ENCODE assay signal across 1 cellular context in the genomic region with DNA sequence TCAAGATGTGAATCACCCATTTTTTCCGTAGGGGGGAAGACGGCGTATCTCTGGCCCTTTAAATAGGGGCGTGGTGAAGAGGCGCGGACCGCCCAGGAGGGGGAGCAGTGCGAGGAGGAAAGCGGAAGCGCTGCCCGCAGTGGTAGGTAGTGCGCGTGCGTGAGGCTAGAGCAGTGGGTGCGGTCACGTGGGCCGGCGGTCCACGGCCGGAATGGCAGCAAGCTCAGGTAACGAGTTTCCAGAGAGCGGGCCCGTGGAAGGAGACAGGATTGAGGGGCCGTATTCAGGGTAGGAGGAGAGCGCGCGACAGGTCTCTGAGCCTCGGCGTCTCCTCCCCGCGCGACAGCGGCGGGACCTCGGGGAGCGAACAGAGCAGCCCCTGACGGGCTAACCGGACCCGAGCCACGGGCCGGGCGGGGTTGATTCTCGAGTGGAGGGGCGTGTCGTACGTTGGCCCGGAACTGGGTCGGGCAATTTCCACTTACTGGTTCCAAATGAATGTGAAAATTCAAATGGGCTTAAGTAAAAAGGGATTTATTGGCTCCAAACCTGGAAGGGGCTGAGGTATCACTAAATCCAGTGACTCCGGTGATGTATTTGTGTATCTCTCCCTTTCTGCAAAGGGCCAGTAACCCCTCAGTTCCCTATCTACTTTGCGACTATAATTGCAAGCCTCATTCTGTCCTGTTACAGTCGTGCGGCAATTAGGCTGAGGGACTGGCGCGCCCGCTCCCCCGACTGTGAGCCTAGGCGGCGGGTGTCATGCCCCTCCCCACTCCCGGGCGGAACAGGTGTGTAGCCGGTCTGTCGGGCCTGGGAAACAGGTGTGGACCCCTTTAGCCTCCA.
TF ChIP-seq lines count a peak whose summit lies in the region.

A gene with protein sequence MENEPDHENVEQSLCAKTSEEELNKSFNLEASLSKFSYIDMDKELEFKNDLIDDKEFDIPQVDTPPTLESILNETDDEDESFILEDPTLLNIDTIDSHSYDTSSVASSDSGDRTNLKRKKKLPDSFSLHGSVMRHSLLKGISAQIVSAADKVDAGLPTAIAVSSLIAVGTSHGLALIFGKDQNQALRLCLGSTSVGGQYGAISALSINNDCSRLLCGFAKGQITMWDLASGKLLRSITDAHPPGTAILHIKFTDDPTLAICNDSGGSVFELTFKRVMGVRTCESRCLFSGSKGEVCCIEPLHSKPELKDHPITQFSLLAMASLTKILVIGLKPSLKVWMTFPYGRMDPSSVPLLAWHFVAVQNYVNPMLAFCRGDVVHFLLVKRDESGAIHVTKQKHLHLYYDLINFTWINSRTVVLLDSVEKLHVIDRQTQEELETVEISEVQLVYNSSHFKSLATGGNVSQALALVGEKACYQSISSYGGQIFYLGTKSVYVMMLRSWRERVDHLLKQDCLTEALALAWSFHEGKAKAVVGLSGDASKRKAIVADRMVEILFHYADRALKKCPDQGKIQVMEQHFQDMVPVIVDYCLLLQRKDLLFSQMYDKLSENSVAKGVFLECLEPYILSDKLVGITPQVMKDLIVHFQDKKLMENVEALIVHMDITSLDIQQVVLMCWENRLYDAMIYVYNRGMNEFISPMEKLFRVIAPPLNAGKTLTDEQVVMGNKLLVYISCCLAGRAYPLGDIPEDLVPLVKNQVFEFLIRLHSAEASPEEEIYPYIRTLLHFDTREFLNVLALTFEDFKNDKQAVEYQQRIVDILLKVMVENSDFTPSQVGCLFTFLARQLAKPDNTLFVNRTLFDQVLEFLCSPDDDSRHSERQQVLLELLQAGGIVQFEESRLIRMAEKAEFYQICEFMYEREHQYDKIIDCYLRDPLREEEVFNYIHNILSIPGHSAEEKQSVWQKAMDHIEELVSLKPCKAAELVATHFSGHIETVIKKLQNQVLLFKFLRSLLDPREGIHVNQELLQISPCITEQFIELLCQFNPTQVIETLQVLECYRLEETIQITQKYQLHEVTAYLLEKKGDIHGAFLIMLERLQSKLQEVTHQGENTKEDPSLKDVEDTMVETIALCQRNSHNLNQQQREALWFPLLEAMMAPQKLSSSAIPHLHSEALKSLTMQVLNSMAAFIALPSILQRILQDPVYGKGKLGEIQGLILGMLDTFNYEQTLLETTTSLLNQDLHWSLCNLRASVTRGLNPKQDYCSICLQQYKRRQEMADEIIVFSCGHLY (N-terminal part only) (plus strand): TSS at position 168 of the 846 bp plus-strand sequence. CDS start 12,467 bp downstream, outside the sequence.

TF ChIP-seq in HepG2, 621 proteins besides CTCF, POLR2A, EP300 and RAD21 (continued from another document):
- TF ChIP-seq ATF3 (CRISPR knock-in tag; IDR thresholded peaks at IDR 0.05) (0 out of 2 replicates have a peak, but pooled peaks have one; percentile 38), PITX1 (CRISPR knock-in tag; IDR thresholded peaks at IDR 0.05) (peak; percentile 67), SP1 (IDR thresholded peaks at IDR 0.05) (no peak), SP1 (CRISPR knock-in tag; IDR thresholded peaks at IDR 0.05) (peak; percentile 98), KMT2A (CRISPR knock-in tag; IDR thresholded peaks at IDR 0.05) (peak; percentile 49), KDM3A (CRISPR knock-in tag; IDR thresholded peaks at IDR 0.05; ENCODE audit: low read depth) (peak; percentile 49; the same call in 1 of the 2 replicates), HOXA5 (CRISPR knock-in tag; IDR thresholded peaks at IDR 0.05) (peak; percentile 59; the same call in 1 of the 2 replicates), ZNF253 (CRISPR knock-in tag; IDR thresholded peaks at IDR 0.05; ENCODE audit: borderline replicate concordance) (no peak), SOX5 (CRISPR knock-in tag; IDR thresholded peaks at IDR 0.05; ENCODE audit: borderline replicate concordance) (no peak), ERF (CRISPR knock-in tag; IDR thresholded peaks at IDR 0.05) (peak; percentile 40), KLF6 (CRISPR knock-in tag; IDR thresholded peaks at IDR 0.05) (peak; percentile 68; the same call in 1 of the 2 replicates), ATF7 (IDR thresholded peaks at IDR 0.05) (no peak), ATF7 (CRISPR knock-in tag; IDR thresholded peaks at IDR 0.05) (no peak), THAP9 (CRISPR knock-in tag; IDR thresholded peaks at IDR 0.05; ENCODE audit: borderline replicate concordance) (peak; percentile 73; the same call in 1 of the 2 replicates), ZNF772 (CRISPR knock-in tag; IDR thresholded peaks at IDR 0.05) (peak; percentile 59; the same call in 1 of the 2 replicates), ZNF30 (CRISPR knock-in tag; IDR thresholded peaks at IDR 0.05) (no peak), POGZ (CRISPR knock-in tag; IDR thresholded peaks at IDR 0.05) (peak; percentile 70; the same call in 1 of the 2 replicates), POLR2G (IDR thresholded peaks at IDR 0.05; ENCODE audit: low read depth, low read length) (peak; percentile 86)
- TF ChIP-seq, protein P1, sequence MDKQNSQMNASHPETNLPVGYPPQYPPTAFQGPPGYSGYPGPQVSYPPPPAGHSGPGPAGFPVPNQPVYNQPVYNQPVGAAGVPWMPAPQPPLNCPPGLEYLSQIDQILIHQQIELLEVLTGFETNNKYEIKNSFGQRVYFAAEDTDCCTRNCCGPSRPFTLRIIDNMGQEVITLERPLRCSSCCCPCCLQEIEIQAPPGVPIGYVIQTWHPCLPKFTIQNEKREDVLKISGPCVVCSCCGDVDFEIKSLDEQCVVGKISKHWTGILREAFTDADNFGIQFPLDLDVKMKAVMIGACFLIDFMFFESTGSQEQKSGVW (CRISPR knock-in tag; IDR thresholded peaks at IDR 0.05; ENCODE audit: borderline replicate concordance), result no peak
- TF ChIP-seq, protein P2, sequence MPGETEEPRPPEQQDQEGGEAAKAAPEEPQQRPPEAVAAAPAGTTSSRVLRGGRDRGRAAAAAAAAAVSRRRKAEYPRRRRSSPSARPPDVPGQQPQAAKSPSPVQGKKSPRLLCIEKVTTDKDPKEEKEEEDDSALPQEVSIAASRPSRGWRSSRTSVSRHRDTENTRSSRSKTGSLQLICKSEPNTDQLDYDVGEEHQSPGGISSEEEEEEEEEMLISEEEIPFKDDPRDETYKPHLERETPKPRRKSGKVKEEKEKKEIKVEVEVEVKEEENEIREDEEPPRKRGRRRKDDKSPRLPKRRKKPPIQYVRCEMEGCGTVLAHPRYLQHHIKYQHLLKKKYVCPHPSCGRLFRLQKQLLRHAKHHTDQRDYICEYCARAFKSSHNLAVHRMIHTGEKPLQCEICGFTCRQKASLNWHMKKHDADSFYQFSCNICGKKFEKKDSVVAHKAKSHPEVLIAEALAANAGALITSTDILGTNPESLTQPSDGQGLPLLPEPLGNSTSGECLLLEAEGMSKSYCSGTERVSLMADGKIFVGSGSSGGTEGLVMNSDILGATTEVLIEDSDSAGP (CRISPR knock-in tag; IDR thresholded peaks at IDR 0.05; ENCODE audit: borderline replicate concordance), result peak; percentile 100
- TF ChIP-seq, protein P3, sequence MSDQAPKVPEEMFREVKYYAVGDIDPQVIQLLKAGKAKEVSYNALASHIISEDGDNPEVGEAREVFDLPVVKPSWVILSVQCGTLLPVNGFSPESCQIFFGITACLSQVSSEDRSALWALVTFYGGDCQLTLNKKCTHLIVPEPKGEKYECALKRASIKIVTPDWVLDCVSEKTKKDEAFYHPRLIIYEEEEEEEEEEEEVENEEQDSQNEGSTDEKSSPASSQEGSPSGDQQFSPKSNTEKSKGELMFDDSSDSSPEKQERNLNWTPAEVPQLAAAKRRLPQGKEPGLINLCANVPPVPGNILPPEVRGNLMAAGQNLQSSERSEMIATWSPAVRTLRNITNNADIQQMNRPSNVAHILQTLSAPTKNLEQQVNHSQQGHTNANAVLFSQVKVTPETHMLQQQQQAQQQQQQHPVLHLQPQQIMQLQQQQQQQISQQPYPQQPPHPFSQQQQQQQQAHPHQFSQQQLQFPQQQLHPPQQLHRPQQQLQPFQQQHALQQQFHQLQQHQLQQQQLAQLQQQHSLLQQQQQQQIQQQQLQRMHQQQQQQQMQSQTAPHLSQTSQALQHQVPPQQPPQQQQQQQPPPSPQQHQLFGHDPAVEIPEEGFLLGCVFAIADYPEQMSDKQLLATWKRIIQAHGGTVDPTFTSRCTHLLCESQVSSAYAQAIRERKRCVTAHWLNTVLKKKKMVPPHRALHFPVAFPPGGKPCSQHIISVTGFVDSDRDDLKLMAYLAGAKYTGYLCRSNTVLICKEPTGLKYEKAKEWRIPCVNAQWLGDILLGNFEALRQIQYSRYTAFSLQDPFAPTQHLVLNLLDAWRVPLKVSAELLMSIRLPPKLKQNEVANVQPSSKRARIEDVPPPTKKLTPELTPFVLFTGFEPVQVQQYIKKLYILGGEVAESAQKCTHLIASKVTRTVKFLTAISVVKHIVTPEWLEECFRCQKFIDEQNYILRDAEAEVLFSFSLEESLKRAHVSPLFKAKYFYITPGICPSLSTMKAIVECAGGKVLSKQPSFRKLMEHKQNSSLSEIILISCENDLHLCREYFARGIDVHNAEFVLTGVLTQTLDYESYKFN (CRISPR knock-in tag; conservative IDR thresholded peaks at IDR 0.05), result 0 out of 2 replicates have a peak, but pooled peaks have one; percentile 20
